In genomic region chr1:43585596-43585995, GRCh38 we compare ENCODE assay signal across 16 cellular contexts. TPM values are rescaled to one million over a fixed set of nuclear protein-coding genes. Genes with fewer than 3 reads are reported as not detected.
A peak's percentile ranks its signal among the peaks of the same experiment; 100 is the strongest.
DNase-seq lines count a peak whose midpoint lies in the region; FAIRE-seq and TF ChIP-seq lines count a peak whose summit lies in the region.
"Had no signal": no experiment of that assay in that cellular context is flagged by ENCODE, and none has a peak within 500 bp of the region (broad histone marks: within the 10 kb centered on the region; RNA-seq: fewer than 3 reads in every experiment).

No MANE protein-coding gene starts in this region.

- H3K36me3 ChIP-seq in parathyroid adenoma (ENCODE audit: control insufficient read depth, insufficient read depth, low read length), result no peaks in the 10 kb centered on the region

- DNase-seq in epithelial cell of prostate (ENCODE audit: low read depth, low spot score) (no peak), mesothelial cell of epicardium (ENCODE audit: low spot score in 2 of 2, unreplicated experiment in 2 of 2) (no peak), GM03348 (ENCODE audit: low spot score) (no peak), GM19238 (ENCODE audit: insufficient read length, low spot score) (no peak), GM12892 (ENCODE audit: insufficient read length) (no peak), GM19239 (ENCODE audit: insufficient read length, low spot score) (no peak)
- DNase-seq: CD4-positive, alpha-beta T cell; COR-L47; GOT3; MV-4-11; NCI-H2081 treated with DMSO at 0.1 percent for 48 hours; SIG-M5; SK-N-SH had no signal

- H3K4me3 ChIP-seq in parathyroid adenoma (ENCODE audit: low read depth, low read length), result no peak overlapping the region
- H3K4me3 ChIP-seq: BLaER1 had no signal

- H2AFZ ChIP-seq in parathyroid adenoma, result no peak overlapping the region

- no peaks in the 10 kb centered on the region for H3K9me3 ChIP-seq in parathyroid adenoma (ENCODE audit: control insufficient read depth, low read length)
- H3K9me3 ChIP-seq: BLaER1, SK-N-SH had no signal

- H3K4me1 ChIP-seq in parathyroid adenoma, result peaks cover 18% of the 10 kb centered on the region

- H3K4me2 ChIP-seq in parathyroid adenoma (ENCODE audit: low read length), result no peak overlapping the region
- H3K4me2 ChIP-seq: BLaER1, SK-N-SH had no signal

- H3K4me1 Mint-ChIP-seq in mesothelial cell of epicardium, result peaks cover 25% of the 10 kb centered on the region

- no peaks in the 10 kb centered on the region for H3K79me2 ChIP-seq in parathyroid adenoma

- H3K9ac ChIP-seq in parathyroid adenoma, result no peak overlapping the region
- H3K9ac ChIP-seq: BLaER1, SK-N-SH had no signal

- no peak overlapping the region for H3K4me3 Mint-ChIP-seq in mesothelial cell of epicardium
- H3K4me3 Mint-ChIP-seq: CD4-positive, alpha-beta T cell; IgD-negative memory B cell had no signal

- H3K27ac Mint-ChIP-seq in mesothelial cell of epicardium, result peak overlapping the region; percentile 88
- H3K27ac Mint-ChIP-seq: CD4-positive, alpha-beta T cell had no signal

- no peaks in the 10 kb centered on the region for H3K9me3 Mint-ChIP-seq in mesothelial cell of epicardium
- H3K9me3 Mint-ChIP-seq: CD4-positive, alpha-beta T cell; IgD-negative memory B cell had no signal

- H3K27me3 Mint-ChIP-seq in mesothelial cell of epicardium (ENCODE audit: low read depth), result no peaks in the 10 kb centered on the region
- H3K27me3 Mint-ChIP-seq: CD4-positive, alpha-beta T cell; IgD-negative memory B cell had no signal

- H3K36me3 Mint-ChIP-seq in mesothelial cell of epicardium, result peaks cover 18% of the 10 kb centered on the region
- H3K36me3 Mint-ChIP-seq: IgD-negative memory B cell had no signal

- no peaks in the 10 kb centered on the region for H3K27me3 ChIP-seq in parathyroid adenoma (ENCODE audit: control insufficient read depth, insufficient read depth, low read length)
- H3K27me3 ChIP-seq: BLaER1 had no signal

- TF ChIP-seq CTCF in mesothelial cell of epicardium (IDR thresholded peaks at IDR 0.05; ENCODE audit: unreplicated experiment) (no peak), parathyroid adenoma (IDR thresholded peaks at IDR 0.05) (no peak)

- FAIRE-seq in GM12892 (lab: Jason Lieb, UNC) (no peak), GM19239 (lab: Jason Lieb, UNC) (no peak)

- no peak for TF ChIP-seq POLR2A in GM12892 (IDR thresholded peaks at IDR 0.05; ENCODE audit: low read depth, low read length)

- H3K27ac ChIP-seq in epithelial cell of prostate (peak overlapping the region; percentile 45), parathyroid adenoma (peak overlapping the region; percentile 84)

RNA-seq across cellular contexts. Expression of gene PTPRF, which starts 54.9 kb away (rescaled TPM):
- 464 to 475 TPM (median 471 TPM) in 3 replicates for total RNA-seq in mesothelial cell of epicardium
- 1.3 TPM for polyA plus RNA-seq in GM12892 (2012; ENCODE audit: missing spikeins)
- polyA plus RNA-seq: IgD-negative memory B cell had no signal
